Comparison of ENCODE assay signal across 8 cellular contexts in the genomic region with DNA sequence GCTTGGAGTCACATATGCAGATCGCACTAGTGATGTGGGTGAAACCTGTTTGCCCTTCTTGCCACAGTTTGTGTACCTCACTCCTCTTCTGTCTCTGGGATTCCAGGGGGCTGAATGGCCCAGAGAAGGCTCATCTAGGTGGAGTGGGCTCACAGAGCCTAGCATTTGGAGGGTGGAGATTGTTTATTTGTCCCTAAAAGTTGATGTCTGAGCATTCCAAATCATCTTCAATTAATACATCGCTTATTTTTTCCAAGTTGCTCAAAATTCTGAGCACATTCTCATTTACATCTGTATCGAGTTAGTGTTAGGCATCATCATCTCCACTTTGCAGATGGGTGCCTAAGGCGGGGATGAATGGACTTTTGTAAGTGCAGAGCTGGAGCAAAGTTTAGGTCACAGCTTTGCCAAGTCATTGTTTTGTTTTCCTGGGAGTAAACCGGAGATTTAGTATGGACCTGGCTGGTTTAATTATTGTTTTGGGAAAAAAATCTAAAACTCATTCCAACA. TPM values are rescaled to one million over a fixed set of nuclear protein-coding genes. Genes with fewer than 3 reads are reported as not detected.
DNase-seq lines count a peak whose midpoint lies in the region; ATAC-seq and TF ChIP-seq lines count a peak whose summit lies in the region.

No MANE protein-coding gene starts in this region.

- ATAC-seq in CD4-positive, CD25-positive, alpha-beta regulatory T cell (ENCODE audit: low read depth in 2 of 2), result no peak
- ATAC-seq in esophagus mucosa, result no peak

- no peak overlapping the region for H4K8ac ChIP-seq in neuronal stem cell (ENCODE audit: low read depth, low read length)

- peaks cover 10% of the 10 kb centered on the region for H3K27me3 Mint-ChIP-seq in CD4-positive, CD25-positive, alpha-beta regulatory T cell

- H3K36me3 ChIP-seq in CD4-positive, CD25-positive, alpha-beta regulatory T cell (ENCODE audit: control insufficient read depth, insufficient read depth, low read length), result no peaks in the 10 kb centered on the region
- H3K36me3 ChIP-seq in neuronal stem cell (replicated peaks in 1 of 2; ENCODE audit: control insufficient read depth in 2 of 2, insufficient read depth in 2 of 2, low read length in 2 of 2), result peaks cover 0 to 6% of the 10 kb centered on the region in 2 donors

- peak overlapping the region in 1 of 3 donors; percentile 24 for H3K27ac Mint-ChIP-seq in CD4-positive, CD25-positive, alpha-beta regulatory T cell

- H2BK120ac ChIP-seq in neuronal stem cell (ENCODE audit: low read depth, low read length), result no peak overlapping the region

- H3K4me3 ChIP-seq in CD4-positive, CD25-positive, alpha-beta regulatory T cell (ENCODE audit: low read depth, low read length), result no peak overlapping the region
- H3K4me3 ChIP-seq in epithelial cell of proximal tubule (ENCODE audit: low read depth, low read length), result peak overlapping the region; percentile 81
- H3K4me3 ChIP-seq in neuronal stem cell (ENCODE audit: low read length in 2 of 2), result peak overlapping the region; percentile 3 to 79

- no peak for TF ChIP-seq CTCF in epithelial cell of proximal tubule (conservative IDR thresholded peaks at IDR 0.05; ENCODE audit: low read depth, low read length)

- peaks cover 0 to 2% (median 0%) of the 10 kb centered on the region in 7 donors for H3K9me3 Mint-ChIP-seq in CD4-positive, CD25-positive, alpha-beta regulatory T cell

- peak overlapping the region; percentile 53 for H3K9ac ChIP-seq in neuronal stem cell (ENCODE audit: low read depth, low read length, poor library complexity)

- no peak overlapping the region for H2BK15ac ChIP-seq in neuronal stem cell (ENCODE audit: low read length)

- peaks cover 7 to 43% (median 36%) of the 10 kb centered on the region in 4 donors for H3K4me1 Mint-ChIP-seq in CD4-positive, CD25-positive, alpha-beta regulatory T cell

- H3K36me3 Mint-ChIP-seq in CD4-positive, CD25-positive, alpha-beta regulatory T cell, result no peaks in the 10 kb centered on the region

- H3K79me1 ChIP-seq in neuronal stem cell (ENCODE audit: low read depth, low read length), result peaks cover 3% of the 10 kb centered on the region

- peaks cover 16% of the 10 kb centered on the region for H3K4me1 ChIP-seq in CD4-positive, CD25-positive, alpha-beta regulatory T cell (ENCODE audit: control insufficient read depth, insufficient read depth, low read length, poor library complexity, severe bottlenecking)
- peaks cover 25 to 28% of the 10 kb centered on the region in 2 donors for H3K4me1 ChIP-seq in neuronal stem cell (ENCODE audit: control insufficient read depth in 2 of 2, insufficient read depth in 1 of 2, low read depth in 1 of 2, low read length in 2 of 2)

- H3K27ac ChIP-seq in CD4-positive, CD25-positive, alpha-beta regulatory T cell (ENCODE audit: insufficient read depth, low read length, poor library complexity, severe bottlenecking), result no peak overlapping the region
- H3K27ac ChIP-seq in neuronal stem cell (replicated peaks; ENCODE audit: low read length), result no peak overlapping the region

- no peak overlapping the region for H2BK12ac ChIP-seq in neuronal stem cell (ENCODE audit: low read length)

- H3K23ac ChIP-seq in neuronal stem cell (ENCODE audit: low read depth, low read length, poor library complexity), result peak overlapping the region; percentile 37

- H3K4ac ChIP-seq in neuronal stem cell (ENCODE audit: low read length), result no peak overlapping the region

- peaks cover 5% of the 10 kb centered on the region for H3K27me3 ChIP-seq in CD4-positive, CD25-positive, alpha-beta regulatory T cell (ENCODE audit: control insufficient read depth, insufficient read depth, low read length)
- H3K27me3 ChIP-seq in neuronal stem cell (ENCODE audit: control insufficient read depth in 3 of 3, insufficient read depth in 3 of 3, low read depth in 1 of 3, low read length in 3 of 3), result no peaks in the 10 kb centered on the region

- no peak for DNase-seq in CD4-positive, CD25-positive, alpha-beta regulatory T cell
- DNase-seq in epithelial cell of proximal tubule (ENCODE audit: low read depth) (no peak), neuronal stem cell (ENCODE audit: low spot score) (no peak), SKM-1 (lab: John Stamatoyannopoulos, UW; ENCODE audit: unreplicated experiment) (no peak), germinal center (ENCODE audit: low spot score) (no peak), NCI-H510A (lab: John Stamatoyannopoulos, UW) (no peak)

- H3K4me2 ChIP-seq in neuronal stem cell (ENCODE audit: insufficient read depth, low read length, poor library complexity, severe bottlenecking), result peak overlapping the region; percentile 43

- H3K14ac ChIP-seq in neuronal stem cell (ENCODE audit: low read length), result no peak overlapping the region

- H3K9me3 ChIP-seq in CD4-positive, CD25-positive, alpha-beta regulatory T cell (ENCODE audit: control insufficient read depth in 2 of 2, low read length in 2 of 2), result no peaks in the 10 kb centered on the region
- no peaks in the 10 kb centered on the region for H3K9me3 ChIP-seq in neuronal stem cell (replicated peaks in 1 of 2; ENCODE audit: control insufficient read depth in 2 of 2, insufficient read depth in 1 of 2, low read depth in 1 of 2, low read length in 2 of 2)

- H3K18ac ChIP-seq in neuronal stem cell (ENCODE audit: low read length), result no peak overlapping the region

- H2AFZ ChIP-seq in neuronal stem cell (ENCODE audit: low read length), result no peak overlapping the region

- H2AK5ac ChIP-seq in neuronal stem cell (ENCODE audit: low read depth, low read length), result no peak overlapping the region

- no peak overlapping the region for H2BK5ac ChIP-seq in neuronal stem cell (ENCODE audit: low read length)

- no peak overlapping the region for H4K91ac ChIP-seq in neuronal stem cell (ENCODE audit: low read depth, low read length, poor library complexity)

- H3K4me3 Mint-ChIP-seq in CD4-positive, CD25-positive, alpha-beta regulatory T cell, result peak overlapping the region; percentile 34 to 73 (median 56)

- no CpG with 5 or more reads among the region's 5 CpGs for WGBS in neuronal stem cell (ENCODE audit: extremely low coverage in 2 of 2, insufficient read length in 2 of 2, insufficient replicate concordance in 1 of 2), 2 donors

TF ChIP-seq in PFSK-1, 5 proteins besides CTCF, POLR2A, EP300 and RAD21:
- peak; percentile 45; the same call in 1 of the 2 replicates for TF ChIP-seq SIN3A (IDR thresholded peaks at IDR 0.05; ENCODE audit: borderline replicate concordance, insufficient read depth, low read length)
- TF ChIP-seq, protein P1, sequence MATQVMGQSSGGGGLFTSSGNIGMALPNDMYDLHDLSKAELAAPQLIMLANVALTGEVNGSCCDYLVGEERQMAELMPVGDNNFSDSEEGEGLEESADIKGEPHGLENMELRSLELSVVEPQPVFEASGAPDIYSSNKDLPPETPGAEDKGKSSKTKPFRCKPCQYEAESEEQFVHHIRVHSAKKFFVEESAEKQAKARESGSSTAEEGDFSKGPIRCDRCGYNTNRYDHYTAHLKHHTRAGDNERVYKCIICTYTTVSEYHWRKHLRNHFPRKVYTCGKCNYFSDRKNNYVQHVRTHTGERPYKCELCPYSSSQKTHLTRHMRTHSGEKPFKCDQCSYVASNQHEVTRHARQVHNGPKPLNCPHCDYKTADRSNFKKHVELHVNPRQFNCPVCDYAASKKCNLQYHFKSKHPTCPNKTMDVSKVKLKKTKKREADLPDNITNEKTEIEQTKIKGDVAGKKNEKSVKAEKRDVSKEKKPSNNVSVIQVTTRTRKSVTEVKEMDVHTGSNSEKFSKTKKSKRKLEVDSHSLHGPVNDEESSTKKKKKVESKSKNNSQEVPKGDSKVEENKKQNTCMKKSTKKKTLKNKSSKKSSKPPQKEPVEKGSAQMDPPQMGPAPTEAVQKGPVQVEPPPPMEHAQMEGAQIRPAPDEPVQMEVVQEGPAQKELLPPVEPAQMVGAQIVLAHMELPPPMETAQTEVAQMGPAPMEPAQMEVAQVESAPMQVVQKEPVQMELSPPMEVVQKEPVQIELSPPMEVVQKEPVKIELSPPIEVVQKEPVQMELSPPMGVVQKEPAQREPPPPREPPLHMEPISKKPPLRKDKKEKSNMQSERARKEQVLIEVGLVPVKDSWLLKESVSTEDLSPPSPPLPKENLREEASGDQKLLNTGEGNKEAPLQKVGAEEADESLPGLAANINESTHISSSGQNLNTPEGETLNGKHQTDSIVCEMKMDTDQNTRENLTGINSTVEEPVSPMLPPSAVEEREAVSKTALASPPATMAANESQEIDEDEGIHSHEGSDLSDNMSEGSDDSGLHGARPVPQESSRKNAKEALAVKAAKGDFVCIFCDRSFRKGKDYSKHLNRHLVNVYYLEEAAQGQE (IDR thresholded peaks at IDR 0.05; ENCODE audit: insufficient read depth in 1 of 2, low read depth in 2 of 2, low read length in 2 of 2), result no peak
- 0 out of 2 replicates have a peak, but pooled peaks have one; percentile 31 for TF ChIP-seq POLR2AphosphoS5 (IDR thresholded peaks at IDR 0.05; ENCODE audit: low read depth, low read length)
TF ChIP-seq in PFSK-1: peak in this region for 2.

RNA-seq across cellular contexts. Expression of a gene that starts 2.0 kb away (rescaled TPM):
- 33.9 TPM for total RNA-seq in CD4-positive, CD25-positive, alpha-beta regulatory T cell
- 1 to 10 TPM; 5.5 to 9.2 (median 8.3) TPM for polyA plus RNA-seq in CD4-positive, CD25-positive, alpha-beta regulatory T cell
- 87.9 TPM for polyA plus RNA-seq in PFSK-1 (2012; ENCODE audit: insufficient read length, low read depth)
- 31.2 and 45.4 TPM in 2 replicates for total RNA-seq in epithelial cell of proximal tubule
- 50.4 TPM for polyA plus RNA-seq in neuronal stem cell (2013, experiment 1 of 2)
- 51.5 TPM for polyA plus RNA-seq in neuronal stem cell (2013, experiment 2 of 2)
- 28.4 TPM for total RNA-seq in esophagus mucosa

RNA-seq across cellular contexts. Expression of a gene that starts 59.6 kb away (rescaled TPM):
- total RNA-seq in CD4-positive, CD25-positive, alpha-beta regulatory T cell, result not detected
- polyA plus RNA-seq in CD4-positive, CD25-positive, alpha-beta regulatory T cell, result not detected
- polyA plus RNA-seq in PFSK-1 (2012; ENCODE audit: insufficient read length, low read depth), result 0.74 TPM
- total RNA-seq in epithelial cell of proximal tubule, result not detected in 2 replicates
- not detected for polyA plus RNA-seq in neuronal stem cell (2013, experiment 1 of 2)
- polyA plus RNA-seq in neuronal stem cell (2013, experiment 2 of 2), result not detected
- total RNA-seq in esophagus mucosa, result not detected
